In genomic region chr19:14402298-14402697, GRCh38 we compare ENCODE assay signal across 8 cellular contexts. TPM values are rescaled to one million over a fixed set of nuclear protein-coding genes. Genes with fewer than 3 reads are reported as not detected.
DNase-seq lines count a peak whose midpoint lies in the region; ATAC-seq and TF ChIP-seq lines count a peak whose summit lies in the region.
"Not testable (repeated sequence)": the region's sequence is repeated elsewhere in the genome, so short reads cannot be mapped to it uniquely, and the experiment has no call there.

No MANE protein-coding gene starts in this region.

- peak overlapping the region in 1 of 11 experiments; percentile 11; a peak in 1 of 22 replicates for H3K9ac ChIP-seq in BLaER1 treated with 17β-estradiol and CSF1 and Interleukin-3, amounts not matched to agents 10 nM and 100 nM
- H3K9ac ChIP-seq in IMR-90 (ENCODE audit: low read depth, low read length); SK-N-SH: not testable (repeated sequence)

- H3F3A ChIP-seq in SK-N-SH (replicated peaks; ENCODE audit: insufficient read depth): peaks cover 11% of the 10 kb centered on the region

- H3K9me3 ChIP-seq in BLaER1 treated with 17β-estradiol and CSF1 and Interleukin-3, amounts not matched to agents 10 nM and 100 nM (replicated peaks in 1 of 11); IMR-90 (ENCODE audit: control insufficient read depth, insufficient read depth, low read length); SK-N-SH; esophagus (ENCODE audit: control insufficient read depth in 2 of 2, insufficient read depth in 1 of 2, low read depth in 1 of 2, low read length in 1 of 2): not testable (repeated sequence)

- H3K4me1 Mint-ChIP-seq in natural killer cell treated with Interleukin-12 subunit alpha and Interleukin-12 subunit beta and Interleukin-15 and Interleukin-18, amount 100 ng/mL, for 72 hours (ENCODE audit: low read depth in 2 of 2): peaks cover 10 to 26% of the 10 kb centered on the region in 2 donors

- not testable (repeated sequence) for TF ChIP-seq RAD21 in IMR-90 (IDR thresholded peaks at IDR 0.05; ENCODE audit: low read length); SK-N-SH (IDR thresholded peaks at IDR 0.05; ENCODE audit: low read length)

- dilution Hi-C loops in IMR-90 (cut with HindIII; ENCODE audit: low sequenced_read_pairs, unreplicated experiment): not testable (repeated sequence)

- H3K9me3 Mint-ChIP-seq in natural killer cell treated with Interleukin-12 subunit alpha and Interleukin-12 subunit beta and Interleukin-15 and Interleukin-18, amount 100 ng/mL, for 72 hours: not testable (repeated sequence)

- WGBS in IMR-90 (ENCODE audit: extremely low coverage in 2 of 2, insufficient read length in 1 of 2), 2 experiments: 100% methylated on average over 1 of the region's 14 CpGs; no CpG with 5 or more reads in 1 of the 2 experiments
- 61% methylated on average over 11 of the region's 14 CpGs for WGBS in SK-N-SH (ENCODE audit: low lambda C conversion rate)
- 58 to 62% methylated on average over 14 of the region's 14 CpGs for WGBS in esophagus, 2 donors

- not testable (repeated sequence) for H2BK15ac ChIP-seq in IMR-90 (ENCODE audit: low read depth, low read length)

- H2AK5ac ChIP-seq in IMR-90 (ENCODE audit: low read depth, low read length): peak overlapping the region; percentile 61; the same call in 1 of the 2 replicates

- BruUV-seq in IMR-90 (replicated peaks; lab: Mats Ljungman, UMichigan): not testable (repeated sequence)

- H3K27me3 Mint-ChIP-seq in natural killer cell treated with Interleukin-12 subunit alpha and Interleukin-12 subunit beta and Interleukin-15 and Interleukin-18, amount 100 ng/mL, for 72 hours: not testable (repeated sequence)

- not testable (repeated sequence) for H3K4me3 ChIP-seq in BLaER1 treated with 17β-estradiol and CSF1 and Interleukin-3, amounts not matched to agents 10 nM and 100 nM; IMR-90 (ENCODE audit: insufficient read depth, low read depth, low read length); SK-N-SH (ENCODE audit: low read depth in 2 of 2, low read length in 1 of 2); esophagus (ENCODE audit: low read depth in 1 of 2, low read length in 2 of 2)

- not testable (repeated sequence) for H2AK9ac ChIP-seq in IMR-90 (replicated peaks; ENCODE audit: low read depth, low read length, poor library complexity)

- peak overlapping the region in 8 of 11 experiments; percentile 57 to 75 (median 67); a peak in 14 of 22 replicates for H3K4me2 ChIP-seq in BLaER1 treated with 17β-estradiol and CSF1 and Interleukin-3, amounts not matched to agents 10 nM and 100 nM
- not testable (repeated sequence) for H3K4me2 ChIP-seq in IMR-90 (ENCODE audit: low read depth, low read length); SK-N-SH

- H3K9me1 ChIP-seq in IMR-90 (ENCODE audit: insufficient read depth, low read length): not testable (repeated sequence)

- not testable (repeated sequence) for ATAC-seq in IMR-90 (ENCODE audit: low read depth); natural killer cell treated with Interleukin-12 subunit alpha and Interleukin-12 subunit beta and Interleukin-15 and Interleukin-18, amount 100 ng/mL, for 72 hours
- peak; percentile 11 for ATAC-seq in left ventricle myocardium superior

- not testable (repeated sequence) for H3K4me3 Mint-ChIP-seq in natural killer cell treated with Interleukin-12 subunit alpha and Interleukin-12 subunit beta and Interleukin-15 and Interleukin-18, amount 100 ng/mL, for 72 hours

- in situ Hi-C loops in IMR-90 (cut with MboI; ENCODE audit: low sequenced_read_pairs): not testable (repeated sequence)

- DNase-seq in IMR-90 (peak; percentile 78), amniotic epithelial cell (ENCODE audit: low read depth) (peak; percentile 80), left ventricle myocardium superior (peak; percentile 58), stromal cell of bone marrow (ENCODE audit: low read depth) (peak; percentile 82)
- not testable (repeated sequence) for DNase-seq in SK-N-SH; natural killer cell treated with Interleukin-12 subunit alpha and Interleukin-12 subunit beta and Interleukin-15 and Interleukin-18, amount 100 ng/mL, for 72 hours (ENCODE audit: low spot score)

- H3K36me3 Mint-ChIP-seq in natural killer cell treated with Interleukin-12 subunit alpha and Interleukin-12 subunit beta and Interleukin-15 and Interleukin-18, amount 100 ng/mL, for 72 hours: not testable (repeated sequence)

- not testable (repeated sequence) for TF ChIP-seq POLR2A in IMR-90 (IDR thresholded peaks at IDR 0.05; ENCODE audit: low read depth, low read length)

- not testable (repeated sequence) for H3K79me1 ChIP-seq in IMR-90 (ENCODE audit: low read depth in 1 of 2, low read length in 2 of 2)

- H3K23ac ChIP-seq in IMR-90 (ENCODE audit: low read depth, low read length): not testable (repeated sequence)

- TF ChIP-seq CTCF in IMR-90 (conservative IDR thresholded peaks at IDR 0.05; ENCODE audit: low read depth, low read length); SK-N-SH (IDR thresholded peaks at IDR 0.05): not testable (repeated sequence)

- peaks cover 0 to 17% (median 9%) of the 10 kb centered on the region in 11 experiments; a peak in 16 of 22 replicates for H4K20me1 ChIP-seq in BLaER1 treated with 17β-estradiol and CSF1 and Interleukin-3, amounts not matched to agents 10 nM and 100 nM
- not testable (repeated sequence) for H4K20me1 ChIP-seq in IMR-90 (ENCODE audit: insufficient read depth, low read length); SK-N-SH (ENCODE audit: insufficient read depth)

- peak overlapping the region in 1 of 2 experiments; percentile 56; a peak in 1 of 4 replicates for H4K8ac ChIP-seq in IMR-90 (ENCODE audit: low read depth in 2 of 2, low read length in 2 of 2)

- peak overlapping the region; percentile 8 to 79 for H3K27ac Mint-ChIP-seq in natural killer cell treated with Interleukin-12 subunit alpha and Interleukin-12 subunit beta and Interleukin-15 and Interleukin-18, amount 100 ng/mL, for 72 hours

- peak overlapping the region in 6 of 11 experiments; percentile 8 to 68 (median 40); a peak in 6 of 22 replicates for H3K27ac ChIP-seq in BLaER1 treated with 17β-estradiol and CSF1 and Interleukin-3, amounts not matched to agents 10 nM and 100 nM
- H3K27ac ChIP-seq in IMR-90 (ENCODE audit: insufficient read depth, low read length); SK-N-SH (ENCODE audit: low read depth in 2 of 2, low read length in 1 of 2): not testable (repeated sequence)
- H3K27ac ChIP-seq in esophagus (ENCODE audit: low read depth in 2 of 2, low read length in 1 of 2): peak overlapping the region; percentile 26 to 72

- H4K5ac ChIP-seq in IMR-90 (ENCODE audit: low read depth, low read length): not testable (repeated sequence)

- H2BK120ac ChIP-seq in IMR-90 (ENCODE audit: low read depth, low read length): peak overlapping the region; percentile 19; the same call in 1 of the 2 replicates

- H3K9me2 ChIP-seq in SK-N-SH: not testable (repeated sequence)

- H3K56ac ChIP-seq in IMR-90 (ENCODE audit: extremely low read depth, insufficient read depth, low read length): not testable (repeated sequence)

- intact Hi-C loops in IMR-90 (cut with micrococcal nuclease); left ventricle myocardium superior (cut with micrococcal nuclease): not testable (repeated sequence)

- not testable (repeated sequence) for H2BK20ac ChIP-seq in IMR-90 (ENCODE audit: low read depth, low read length)

- H3K4ac ChIP-seq in IMR-90 (ENCODE audit: low read depth, low read length): peak overlapping the region; percentile 61; the same call in 1 of the 2 replicates

- POLR2A ChIA-PET in IMR-90 (lab: Charles Lee; ENCODE audit: unreplicated experiment): interaction anchor here (0.6 kb wide), 1 partner anchor 174 kb away, joined by 4 read pairs; no protein-coding TSS in a partner anchor
- POLR2A ChIA-PET in SK-N-SH (lab: Yijun Ruan, JAX): interaction anchor here (0.6 kb wide), 1 partner anchor 12 kb away, joined by 5 read pairs; no protein-coding TSS in a partner anchor

- not testable (repeated sequence) for H4K91ac ChIP-seq in IMR-90 (ENCODE audit: insufficient read depth, low read depth, low read length)

- not testable (repeated sequence) for TF ChIP-seq EP300 in SK-N-SH (IDR thresholded peaks at IDR 0.05; ENCODE audit: borderline replicate concordance in 1 of 2, low read depth in 1 of 2, low read length in 1 of 2)

- peaks cover 63 to 83% (median 73%) of the 10 kb centered on the region in 11 experiments for H3K36me3 ChIP-seq in BLaER1 treated with 17β-estradiol and CSF1 and Interleukin-3, amounts not matched to agents 10 nM and 100 nM
- H3K36me3 ChIP-seq in IMR-90 (ENCODE audit: control insufficient read depth, insufficient read depth, low read length): peaks cover 20% of the 10 kb centered on the region
- H3K36me3 ChIP-seq in SK-N-SH (replicated peaks in 1 of 2; ENCODE audit: control insufficient read depth in 1 of 2, insufficient read depth in 2 of 2, low read length in 1 of 2); esophagus (ENCODE audit: control insufficient read depth in 2 of 2, insufficient read depth in 2 of 2, low read length in 1 of 2): not testable (repeated sequence)

- CTCF ChIA-PET in IMR-90 (lab: Yijun Ruan, JAX); SK-N-SH (lab: Yijun Ruan, JAX): not testable (repeated sequence)

- H3K4me1 ChIP-seq in BLaER1 treated with 17β-estradiol and CSF1 and Interleukin-3, amounts not matched to agents 10 nM and 100 nM: peaks cover 34 to 54% (median 41%) of the 10 kb centered on the region in 10 experiments
- not testable (repeated sequence) for H3K4me1 ChIP-seq in IMR-90 (ENCODE audit: control insufficient read depth, insufficient read depth, low read length); SK-N-SH (ENCODE audit: control insufficient read depth in 1 of 2, insufficient read depth in 2 of 2, low read depth in 1 of 2, low read length in 1 of 2); esophagus (ENCODE audit: control insufficient read depth in 2 of 2, insufficient read depth in 2 of 2, low read length in 1 of 2)

- not testable (repeated sequence) for H3K27me3 ChIP-seq in BLaER1 treated with 17β-estradiol and CSF1 and Interleukin-3, amounts not matched to agents 10 nM and 100 nM; IMR-90 (ENCODE audit: control insufficient read depth, insufficient read depth, low read length); SK-N-SH (ENCODE audit: insufficient read depth); esophagus (ENCODE audit: control insufficient read depth in 1 of 2, insufficient read depth in 2 of 2, low read length in 2 of 2)

- peak overlapping the region; percentile 46 for H2AFZ ChIP-seq in IMR-90 (replicated peaks; ENCODE audit: low read length, poor library complexity)
- H2AFZ ChIP-seq in SK-N-SH (ENCODE audit: low read depth): not testable (repeated sequence)

- H3K79me2 ChIP-seq in SK-N-SH (ENCODE audit: insufficient read depth): not testable (repeated sequence)

- not testable (repeated sequence) for H2BK5ac ChIP-seq in IMR-90 (ENCODE audit: low read depth, low read length, poor library complexity, severe bottlenecking)

- not testable (repeated sequence) for H3K18ac ChIP-seq in IMR-90 (ENCODE audit: low read depth, low read length)

- H3K14ac ChIP-seq in IMR-90 (replicated peaks; ENCODE audit: low read depth, low read length): peak overlapping the region; percentile 4; the same call in 1 of the 2 replicates

RNA-seq across cellular contexts. Expression of gene DDX39A, which starts 16.8 kb away (rescaled TPM):
- total RNA-seq in IMR-90 (2012; rRNA removed) (77.5 and 83.0 TPM in 2 replicates), left ventricle myocardium superior (32.4 TPM)
- polyA plus RNA-seq in IMR-90 (2012; rRNA removed) (82.5 and 89.3 TPM in 2 replicates), SK-N-SH (2012; rRNA removed) (78.0 and 88.8 TPM in 2 replicates), esophagus (100 to 1,000 TPM in 1 of 2 donors, 10 to 100 TPM in 1; 92.6 to 111 TPM)
- polyA plus RNA-seq in IMR-90 (2012; cell fraction: cytosol; rRNA removed): 49.4 and 53.9 TPM in 2 replicates
- 436 and 719 TPM in 2 replicates for polyA plus RNA-seq in IMR-90 (2012; cell fraction: nucleus; rRNA removed; ENCODE audit: low replicate concordance)
- polyA plus RNA-seq in SK-N-SH (2012; cell fraction: cytosol; rRNA removed): 29.8 and 45.2 TPM in 2 replicates
- polyA plus RNA-seq in SK-N-SH (2012; cell fraction: nucleus; rRNA removed): 401 and 481 TPM in 2 replicates
- total RNA-seq in natural killer cell treated with Interleukin-12 subunit alpha and Interleukin-12 subunit beta and Interleukin-15 and Interleukin-18, amount 100 ng/mL, for 72 hours: 100 to 1,000 TPM; 225 to 449 TPM

RNA-seq across cellular contexts. Expression of gene ADGRE5, which starts 21.1 kb away (rescaled TPM):
- total RNA-seq in IMR-90 (2012; rRNA removed) (7.5 and 7.7 TPM in 2 replicates), left ventricle myocardium superior (39.5 TPM)
- polyA plus RNA-seq in IMR-90 (2012; rRNA removed) (14.6 and 15.0 TPM in 2 replicates), SK-N-SH (2012; rRNA removed) (4.0 and 5.5 TPM in 2 replicates), esophagus (1 to 10 TPM; 4.5 to 6.1 TPM)
- 8.9 and 17.0 TPM in 2 replicates for polyA plus RNA-seq in IMR-90 (2012; cell fraction: cytosol; rRNA removed)
- 20.5 and 31.2 TPM in 2 replicates for polyA plus RNA-seq in IMR-90 (2012; cell fraction: nucleus; rRNA removed; ENCODE audit: low replicate concordance)
- polyA plus RNA-seq in SK-N-SH (2012; cell fraction: cytosol; rRNA removed): 2.7 and 3.2 TPM in 2 replicates
- 11.3 TPM in 2 replicates for polyA plus RNA-seq in SK-N-SH (2012; cell fraction: nucleus; rRNA removed)
- total RNA-seq in natural killer cell treated with Interleukin-12 subunit alpha and Interleukin-12 subunit beta and Interleukin-15 and Interleukin-18, amount 100 ng/mL, for 72 hours: 100 to 1,000 TPM; 348 to 798 TPM

RNA-seq across cellular contexts. Expression of gene PKN1, which starts 30.8 kb away (rescaled TPM):
- total RNA-seq in IMR-90 (2012; rRNA removed) (39.4 and 41.4 TPM in 2 replicates), left ventricle myocardium superior (162 TPM)
- polyA plus RNA-seq in IMR-90 (2012; rRNA removed) (39.1 and 44.1 TPM in 2 replicates), SK-N-SH (2012; rRNA removed) (68.0 and 99.6 TPM in 2 replicates), esophagus (10 to 100 TPM; 10.7 to 12.6 TPM)
- polyA plus RNA-seq in IMR-90 (2012; cell fraction: cytosol; rRNA removed): 58.6 and 63.1 TPM in 2 replicates
- polyA plus RNA-seq in IMR-90 (2012; cell fraction: nucleus; rRNA removed; ENCODE audit: low replicate concordance): 50.6 and 92.0 TPM in 2 replicates
- 43.0 and 58.2 TPM in 2 replicates for polyA plus RNA-seq in SK-N-SH (2012; cell fraction: cytosol; rRNA removed)
- 85.8 and 112 TPM in 2 replicates for polyA plus RNA-seq in SK-N-SH (2012; cell fraction: nucleus; rRNA removed)
- total RNA-seq in natural killer cell treated with Interleukin-12 subunit alpha and Interleukin-12 subunit beta and Interleukin-15 and Interleukin-18, amount 100 ng/mL, for 72 hours: 100 to 1,000 TPM; 140 to 160 TPM
